1 cellular context compared by ENCODE assay signal in the genomic region with DNA sequence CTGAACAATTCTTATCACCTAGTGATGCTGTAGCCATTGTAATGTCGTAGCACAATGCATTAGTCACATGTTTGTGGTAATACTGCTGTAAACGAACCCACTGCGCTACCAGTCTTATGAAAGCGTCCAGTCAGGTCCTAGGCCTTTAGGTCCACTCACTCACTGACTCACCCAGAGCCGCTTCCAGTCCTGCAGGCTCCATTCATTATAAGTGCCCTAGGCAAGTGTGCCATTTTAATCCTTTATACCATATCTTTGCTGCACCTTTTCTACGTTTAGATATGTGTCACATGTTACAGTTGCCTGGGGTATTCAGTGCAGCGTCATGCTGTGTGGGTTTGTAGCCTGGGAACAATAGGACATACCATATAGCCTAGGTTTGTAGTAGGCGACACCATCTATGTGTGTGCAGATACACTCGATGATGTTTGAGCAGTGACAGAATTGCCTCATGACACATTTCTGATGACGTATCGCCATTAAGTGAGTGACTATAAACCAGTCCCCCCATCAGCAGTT.
A peak's percentile ranks its signal among the peaks of the same experiment; 100 is the strongest.
TF ChIP-seq lines count a peak whose summit lies in the region.

No MANE protein-coding gene starts in this region.

TF ChIP-seq in K562, 482 proteins besides CTCF, POLR2A, EP300 and RAD21 (continued from another document):
- TF ChIP-seq, protein P1, sequence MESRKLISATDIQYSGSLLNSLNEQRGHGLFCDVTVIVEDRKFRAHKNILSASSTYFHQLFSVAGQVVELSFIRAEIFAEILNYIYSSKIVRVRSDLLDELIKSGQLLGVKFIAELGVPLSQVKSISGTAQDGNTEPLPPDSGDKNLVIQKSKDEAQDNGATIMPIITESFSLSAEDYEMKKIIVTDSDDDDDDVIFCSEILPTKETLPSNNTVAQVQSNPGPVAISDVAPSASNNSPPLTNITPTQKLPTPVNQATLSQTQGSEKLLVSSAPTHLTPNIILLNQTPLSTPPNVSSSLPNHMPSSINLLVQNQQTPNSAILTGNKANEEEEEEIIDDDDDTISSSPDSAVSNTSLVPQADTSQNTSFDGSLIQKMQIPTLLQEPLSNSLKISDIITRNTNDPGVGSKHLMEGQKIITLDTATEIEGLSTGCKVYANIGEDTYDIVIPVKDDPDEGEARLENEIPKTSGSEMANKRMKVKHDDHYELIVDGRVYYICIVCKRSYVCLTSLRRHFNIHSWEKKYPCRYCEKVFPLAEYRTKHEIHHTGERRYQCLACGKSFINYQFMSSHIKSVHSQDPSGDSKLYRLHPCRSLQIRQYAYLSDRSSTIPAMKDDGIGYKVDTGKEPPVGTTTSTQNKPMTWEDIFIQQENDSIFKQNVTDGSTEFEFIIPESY (CRISPR knock-in tag; IDR thresholded peaks at IDR 0.05): peak; percentile 96
- TF ChIP-seq RFX1 (IDR thresholded peaks at IDR 0.05): peak; percentile 20; the same call in 1 of the 2 replicates
- TF ChIP-seq, protein P2, sequence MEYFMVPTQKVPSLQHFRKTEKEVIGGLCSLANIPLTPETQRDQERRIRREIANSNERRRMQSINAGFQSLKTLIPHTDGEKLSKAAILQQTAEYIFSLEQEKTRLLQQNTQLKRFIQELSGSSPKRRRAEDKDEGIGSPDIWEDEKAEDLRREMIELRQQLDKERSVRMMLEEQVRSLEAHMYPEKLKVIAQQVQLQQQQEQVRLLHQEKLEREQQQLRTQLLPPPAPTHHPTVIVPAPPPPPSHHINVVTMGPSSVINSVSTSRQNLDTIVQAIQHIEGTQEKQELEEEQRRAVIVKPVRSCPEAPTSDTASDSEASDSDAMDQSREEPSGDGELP (CRISPR knock-in tag; IDR thresholded peaks at IDR 0.05; ENCODE audit: borderline replicate concordance): peak; percentile 32; the same call in 1 of the 2 replicates
- peak; percentile 68 for TF ChIP-seq BACH1 (tag; IDR thresholded peaks at IDR 0.05)
- no peak for TF ChIP-seq MCM2 (IDR thresholded peaks at IDR 0.05; ENCODE audit: low read depth)
- TF ChIP-seq ZNF316 (IDR thresholded peaks at IDR 0.05): peak; percentile 35; the same call in 1 of the 2 replicates
TF ChIP-seq in K562: peak in this region for 38.
